In genomic region chr7:133912916-133913697, GRCh38 we compare ENCODE assay signal across 18 cellular contexts.
DNase-seq lines count a peak whose midpoint lies in the region; ATAC-seq and TF ChIP-seq lines count a peak whose summit lies in the region.
"Had no signal": no experiment of that assay in that cellular context is flagged by ENCODE, and none has a peak within 500 bp of the region (broad histone marks: within the 10 kb centered on the region; RNA-seq: fewer than 3 reads in every experiment).

No MANE protein-coding gene starts in this region.

- H3F3A ChIP-seq in GM23338 (replicated peaks; ENCODE audit: low read depth): no peaks in the 10 kb centered on the region

- H3K9me3 ChIP-seq in CD4-positive, alpha-beta T cell (ENCODE audit: control insufficient read depth, low read length): no peaks in the 10 kb centered on the region
- H3K9me3 ChIP-seq: BLaER1 had no signal

- H3K4me2 ChIP-seq in GM23338: no peak overlapping the region
- H3K4me2 ChIP-seq: BLaER1 had no signal

- DNase-seq in AG10803 (ENCODE audit: low read depth) (peak; percentile 64), GM23338 (ENCODE audit: low spot score) (no peak), SW480 (ENCODE audit: low spot score) (peak; percentile 35), fibroblast of pulmonary artery (ENCODE audit: low read depth) (peak; percentile 10), GM13976 (ENCODE audit: low spot score) (no peak), NCI-H510A (lab: John Stamatoyannopoulos, UW) (no peak)
- no peak for DNase-seq in CD4-positive, alpha-beta T cell
- DNase-seq: activated naive CD8-positive, alpha-beta T cell treated with anti-CD3 and anti-CD28 coated beads, Interleukin-2, amount 10 ng/mL, durations not matched to agents 7 days and 5 days; activated T-cell treated with anti-CD3 and anti-CD28 coated beads for 4 hours; kidney; naive B cell; NCI-H1105 treated with DMSO at 0.1 percent for 48 hours; stimulated activated CD4-positive, alpha-beta T cell treated with anti-CD3 and anti-CD28 coated beads, Interleukin-2, amount 100 ng/mL, for 24 hours; T-helper 1 cell had no signal

- H3K36me3 ChIP-seq in GM23338 (ENCODE audit: insufficient read depth): no peaks in the 10 kb centered on the region

- H3K4me1 Mint-ChIP-seq in GM23338: no peaks in the 10 kb centered on the region
- H3K4me1 Mint-ChIP-seq in CD4-positive, alpha-beta T cell (ENCODE audit: low read depth): no peaks in the 10 kb centered on the region
- H3K4me1 Mint-ChIP-seq: activated naive CD8-positive, alpha-beta T cell treated with anti-CD3 and anti-CD28 coated beads, Interleukin-2, amount 10 ng/mL, durations not matched to agents 7 days and 5 days; naive B cell had no signal

- POLR2A ChIA-PET in CD4-positive, alpha-beta T cell (lab: Charles Lee): no interaction called here

- no peak for TF ChIP-seq CTCF in AG10803 (conservative IDR thresholded peaks at IDR 0.05; ENCODE audit: low read length)
- TF ChIP-seq CTCF in GM23338 (conservative IDR thresholded peaks at IDR 0.05; ENCODE audit: low read depth in 2 of 2): no peak
- no peak for TF ChIP-seq CTCF in fibroblast of pulmonary artery (IDR thresholded peaks at IDR 0.05; ENCODE audit: low read length, missing control alignments)
- TF ChIP-seq CTCF in GM13976 (IDR thresholded peaks at IDR 0.05; ENCODE audit: borderline replicate concordance, control extremely low read depth, extremely low read depth, insufficient read depth, missing control alignments): no peak
- no peak for TF ChIP-seq CTCF in CD4-positive, alpha-beta T cell (IDR thresholded peaks at IDR 0.05)

- H3K27me3 Mint-ChIP-seq in GM23338 (ENCODE audit: insufficient read depth, low read depth, poor library complexity): peaks cover 3% of the 10 kb centered on the region
- H3K27me3 Mint-ChIP-seq in CD4-positive, alpha-beta T cell: no peaks in the 10 kb centered on the region
- H3K27me3 Mint-ChIP-seq: activated naive CD8-positive, alpha-beta T cell treated with anti-CD3 and anti-CD28 coated beads, Interleukin-2, amount 10 ng/mL, durations not matched to agents 7 days and 5 days; naive B cell; type B pancreatic cell had no signal

- no peak overlapping the region for H2AFZ ChIP-seq in GM23338

- H3K27ac Mint-ChIP-seq in GM23338: no peak overlapping the region
- H3K27ac Mint-ChIP-seq in CD4-positive, alpha-beta T cell: no peak overlapping the region
- H3K27ac Mint-ChIP-seq: activated naive CD8-positive, alpha-beta T cell treated with anti-CD3 and anti-CD28 coated beads, Interleukin-2, amount 10 ng/mL, durations not matched to agents 7 days and 5 days; naive B cell; type B pancreatic cell had no signal

- in situ Hi-C loops in GM13976 (cut with MboI; ENCODE audit: low sequenced_read_pairs, unreplicated experiment): no loop called here

- CTCF ChIA-PET in CD4-positive, alpha-beta T cell (lab: Charles Lee): no interaction called here

- H3K79me2 ChIP-seq in GM23338 (replicated peaks; ENCODE audit: insufficient read depth): no peaks in the 10 kb centered on the region

- H4K20me1 ChIP-seq in GM23338 (replicated peaks; ENCODE audit: insufficient read depth): no peaks in the 10 kb centered on the region
- H4K20me1 ChIP-seq: BLaER1 had no signal

- H3K36me3 Mint-ChIP-seq in GM23338 (ENCODE audit: low read depth): no peaks in the 10 kb centered on the region
- H3K36me3 Mint-ChIP-seq in CD4-positive, alpha-beta T cell (ENCODE audit: low read depth): peaks cover 32% of the 10 kb centered on the region

- intact Hi-C loops in CD4-positive, alpha-beta T cell (cut with DNase I, micrococcal nuclease): no loop called here

- no peak overlapping the region for H3K27ac ChIP-seq in GM23338 (ENCODE audit: low read depth)
- H3K27ac ChIP-seq in CD4-positive, alpha-beta T cell (ENCODE audit: low read depth, low read length): no peak overlapping the region
- H3K27ac ChIP-seq: BLaER1 had no signal

- H3K9me3 Mint-ChIP-seq in GM23338: no peaks in the 10 kb centered on the region; the same call in 2 of the 3 replicates
- no peaks in the 10 kb centered on the region for H3K9me3 Mint-ChIP-seq in CD4-positive, alpha-beta T cell
- H3K9me3 Mint-ChIP-seq: type B pancreatic cell had no signal

- no peak overlapping the region for H3K4me3 Mint-ChIP-seq in GM23338
- no peak overlapping the region for H3K4me3 Mint-ChIP-seq in CD4-positive, alpha-beta T cell
- H3K4me3 Mint-ChIP-seq: activated naive CD8-positive, alpha-beta T cell treated with anti-CD3 and anti-CD28 coated beads, Interleukin-2, amount 10 ng/mL, durations not matched to agents 7 days and 5 days; naive B cell; type B pancreatic cell had no signal

- H3K4me1 ChIP-seq in GM23338 (ENCODE audit: insufficient read depth): peaks cover 8% of the 10 kb centered on the region; the same call in 1 of the 2 replicates
- H3K4me1 ChIP-seq: BLaER1 had no signal

- H3K4me3 ChIP-seq in AG10803 (ENCODE audit: low read length) (no peak overlapping the region), GM23338 (no peak overlapping the region), fibroblast of pulmonary artery (replicated peaks; ENCODE audit: low read depth, low read length) (no peak overlapping the region)
- H3K4me3 ChIP-seq: BLaER1 had no signal

- H3K9me2 ChIP-seq in GM23338 (ENCODE audit: insufficient read depth): peaks cover 11% of the 10 kb centered on the region; the same call in 1 of the 2 replicates

- ATAC-seq in GM23338 (no peak), HG02610 (IDR thresholded peaks at IDR 0.05; ENCODE audit: unreplicated experiment) (no peak)
- no peak for ATAC-seq in CD4-positive, alpha-beta T cell (ENCODE audit: poor library complexity)
- ATAC-seq: activated CD4-positive, CD25-positive, alpha-beta regulatory T cell treated with anti-CD3 and anti-CD28 coated beads, Interleukin-2, amount 50 U/mL, for 24 hours had no signal

- H3K27me3 ChIP-seq in GM23338 (ENCODE audit: insufficient read depth): no peaks in the 10 kb centered on the region
- H3K27me3 ChIP-seq in CD4-positive, alpha-beta T cell (ENCODE audit: control insufficient read depth, insufficient read depth, low read length): no peaks in the 10 kb centered on the region
- H3K27me3 ChIP-seq: BLaER1 had no signal

TF ChIP-seq in GM23338, 12 proteins besides CTCF, POLR2A, EP300 and RAD21:
- TF ChIP-seq POLR2AphosphoS5 (IDR thresholded peaks at IDR 0.05; ENCODE audit: low read depth): no peak
- 0 out of 2 replicates have a peak, but pooled peaks have one; percentile 10 for TF ChIP-seq NANOG (IDR thresholded peaks at IDR 0.05; ENCODE audit: borderline replicate concordance)
- TF ChIP-seq, protein P1, sequence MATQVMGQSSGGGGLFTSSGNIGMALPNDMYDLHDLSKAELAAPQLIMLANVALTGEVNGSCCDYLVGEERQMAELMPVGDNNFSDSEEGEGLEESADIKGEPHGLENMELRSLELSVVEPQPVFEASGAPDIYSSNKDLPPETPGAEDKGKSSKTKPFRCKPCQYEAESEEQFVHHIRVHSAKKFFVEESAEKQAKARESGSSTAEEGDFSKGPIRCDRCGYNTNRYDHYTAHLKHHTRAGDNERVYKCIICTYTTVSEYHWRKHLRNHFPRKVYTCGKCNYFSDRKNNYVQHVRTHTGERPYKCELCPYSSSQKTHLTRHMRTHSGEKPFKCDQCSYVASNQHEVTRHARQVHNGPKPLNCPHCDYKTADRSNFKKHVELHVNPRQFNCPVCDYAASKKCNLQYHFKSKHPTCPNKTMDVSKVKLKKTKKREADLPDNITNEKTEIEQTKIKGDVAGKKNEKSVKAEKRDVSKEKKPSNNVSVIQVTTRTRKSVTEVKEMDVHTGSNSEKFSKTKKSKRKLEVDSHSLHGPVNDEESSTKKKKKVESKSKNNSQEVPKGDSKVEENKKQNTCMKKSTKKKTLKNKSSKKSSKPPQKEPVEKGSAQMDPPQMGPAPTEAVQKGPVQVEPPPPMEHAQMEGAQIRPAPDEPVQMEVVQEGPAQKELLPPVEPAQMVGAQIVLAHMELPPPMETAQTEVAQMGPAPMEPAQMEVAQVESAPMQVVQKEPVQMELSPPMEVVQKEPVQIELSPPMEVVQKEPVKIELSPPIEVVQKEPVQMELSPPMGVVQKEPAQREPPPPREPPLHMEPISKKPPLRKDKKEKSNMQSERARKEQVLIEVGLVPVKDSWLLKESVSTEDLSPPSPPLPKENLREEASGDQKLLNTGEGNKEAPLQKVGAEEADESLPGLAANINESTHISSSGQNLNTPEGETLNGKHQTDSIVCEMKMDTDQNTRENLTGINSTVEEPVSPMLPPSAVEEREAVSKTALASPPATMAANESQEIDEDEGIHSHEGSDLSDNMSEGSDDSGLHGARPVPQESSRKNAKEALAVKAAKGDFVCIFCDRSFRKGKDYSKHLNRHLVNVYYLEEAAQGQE (IDR thresholded peaks at IDR 0.05; ENCODE audit: unreplicated experiment): no peak
- TF ChIP-seq ZNF114 (CRISPR knock-in tag; IDR thresholded peaks at IDR 0.05): no peak
- TF ChIP-seq ETS1 (IDR thresholded peaks at IDR 0.05): no peak

Comparison
In these comparisons a context has a peak if more than half of its experiments do, and no peak if none do; other contexts are left out.
1. DNase-seq: peak in AG10803 (single experiment), SW480 (single experiment) and fibroblast of pulmonary artery (single experiment); none in GM23338 (single experiment), GM13976 (single experiment), NCI-H510A (single experiment) and CD4-positive, alpha-beta T cell (0 of 10).